Comparison of ENCODE assay signal across 8 cellular contexts in genomic region chr6:26457796-26458688, GRCh38. TPM values are rescaled to one million over a fixed set of nuclear protein-coding genes. Genes with fewer than 3 reads are reported as not detected.
DNase-seq lines count a peak whose midpoint lies in the region; ATAC-seq and TF ChIP-seq lines count a peak whose summit lies in the region.

Gene BTN2A1 (plus strand): TSS chr6:26457955. CDS start chr6:26458637, 682 bp downstream.

- H3K27ac Mint-ChIP-seq in activated CD4-positive, alpha-beta T cell treated with anti-CD3 and anti-CD28 coated beads, Interleukin-2, amount 10 ng/mL, durations not matched to agents 24 days and 14 days, result peak within 1 kb of the TSS; percentile 94

- peaks cover 39% of the 10 kb centered on the region for H3K36me3 Mint-ChIP-seq in activated CD4-positive, alpha-beta T cell treated with anti-CD3 and anti-CD28 coated beads, Interleukin-2, amount 10 ng/mL, durations not matched to agents 24 days and 14 days (ENCODE audit: low read depth)

- TF ChIP-seq CTCF in C4-2B (conservative IDR thresholded peaks at IDR 0.05), result no peak

- H3K4me3 Mint-ChIP-seq in activated CD4-positive, alpha-beta T cell treated with anti-CD3 and anti-CD28 coated beads, Interleukin-2, amount 10 ng/mL, durations not matched to agents 24 days and 14 days, result peak within 1 kb of the TSS; percentile 95

- DNase-seq in NCI-H526 treated with DMSO at 0.1 percent for 48 hours (lab: John Stamatoyannopoulos, UW) (peak; percentile 86), dermis blood vessel endothelial cell (peak; percentile 96), left lobe of liver (ENCODE audit: low spot score) (peak; percentile 75)
- peak; percentile 92 for DNase-seq in activated CD4-positive, alpha-beta T cell treated with anti-CD3 and anti-CD28 coated beads, Interleukin-2, amount 10 ng/mL, durations not matched to agents 24 days and 14 days
- DNase-seq in stimulated activated CD4-positive, alpha-beta T cell treated with anti-CD3 and anti-CD28 coated beads, Interleukin-1b, Interleukin-23, amount 100 ng/mL, for 48 hours, result peak; percentile 72

- H3K9me3 Mint-ChIP-seq in activated CD4-positive, alpha-beta T cell treated with anti-CD3 and anti-CD28 coated beads, Interleukin-2, amount 10 ng/mL, durations not matched to agents 24 days and 14 days, result no peaks in the 10 kb centered on the region

- H3K4me1 Mint-ChIP-seq in activated CD4-positive, alpha-beta T cell treated with anti-CD3 and anti-CD28 coated beads, Interleukin-2, amount 10 ng/mL, durations not matched to agents 24 days and 14 days, result peaks cover 48% of the 10 kb centered on the region

- H3K27ac ChIP-seq in C4-2B, result peak within 1 kb of the TSS; percentile 94

- intact Hi-C loops in activated CD4-positive, alpha-beta T cell treated with anti-CD3 and anti-CD28 coated beads, Interleukin-2, amount 10 ng/mL, durations not matched to agents 24 days and 14 days (cut with micrococcal nuclease), result loop anchor here (1.0 to 5.0 kb wide), 5 partner anchors 15 to 116 kb away; partner anchors contain the start of genes BTN3A2 and BTN3A3

- ATAC-seq in GM19372 (IDR thresholded peaks at IDR 0.05; ENCODE audit: low read depth, unreplicated experiment) (peak; percentile 97), HG03520 (IDR thresholded peaks at IDR 0.05; ENCODE audit: unreplicated experiment) (peak; percentile 95), left lobe of liver (peak; percentile 98)

- H3K27me3 Mint-ChIP-seq in activated CD4-positive, alpha-beta T cell treated with anti-CD3 and anti-CD28 coated beads, Interleukin-2, amount 10 ng/mL, durations not matched to agents 24 days and 14 days, result no peaks in the 10 kb centered on the region

RNA-seq across cellular contexts. Expression of gene BTN2A1, which starts in this region (rescaled TPM):
- 16.5 and 19.8 TPM in 2 replicates for total RNA-seq in activated CD4-positive, alpha-beta T cell treated with anti-CD3 and anti-CD28 coated beads, Interleukin-2, amount 10 ng/mL, durations not matched to agents 24 days and 14 days
- total RNA-seq in dermis blood vessel endothelial cell (7.8 and 9.3 TPM in 2 replicates), left lobe of liver (5.0 TPM)

Comparison
In these comparisons a context has a peak if more than half of its experiments do, and no peak if none do; other contexts are left out.
1. Peak in every context shown above with its lines: DNase-seq, ATAC-seq and H3K27ac ChIP-seq.